20 cellular contexts compared by ENCODE assay signal in the genomic region with DNA sequence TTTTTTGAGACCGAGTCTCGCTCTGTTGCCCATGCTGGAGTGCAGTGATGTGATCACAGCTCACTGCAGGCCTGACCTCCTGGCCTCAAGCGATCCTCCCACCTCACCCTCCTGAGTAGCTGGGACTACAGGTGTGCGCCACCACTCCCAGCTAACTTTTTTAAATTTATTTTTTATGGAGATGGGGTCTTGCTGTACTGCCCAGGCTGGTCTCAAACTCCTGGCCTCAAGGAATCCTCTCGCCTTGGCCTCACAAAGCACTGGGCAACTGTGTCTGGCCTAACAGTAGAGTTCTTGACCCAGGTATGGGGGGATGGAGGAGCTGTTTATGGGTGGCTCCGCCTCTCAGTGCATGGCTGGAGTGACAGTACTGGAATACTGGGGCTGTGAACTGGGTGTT. TPM values are rescaled to one million over a fixed set of nuclear protein-coding genes. Genes with fewer than 3 reads are reported as not detected.
A peak's percentile ranks its signal among the peaks of the same experiment; 100 is the strongest.
DNase-seq lines count a peak whose midpoint lies in the region; ATAC-seq, FAIRE-seq and TF ChIP-seq lines count a peak whose summit lies in the region.
"Had no signal": no experiment of that assay in that cellular context is flagged by ENCODE, and none has a peak within 500 bp of the region (broad histone marks: within the 10 kb centered on the region; RNA-seq: fewer than 3 reads in every experiment).

No MANE protein-coding gene starts in this region.

- no peaks in the 10 kb centered on the region for H4K20me1 ChIP-seq in HepG2 (ENCODE audit: insufficient read depth, low read length)

- H3K4me1 ChIP-seq in HepG2 (ENCODE audit: insufficient read depth, low read length) (no peaks in the 10 kb centered on the region), right lobe of liver (peaks cover 0 to 6% (median 0%) of the 10 kb centered on the region in 4 donors), HEK293 (ENCODE audit: control insufficient read depth, insufficient read depth, low read length) (no peaks in the 10 kb centered on the region)
- H3K4me1 ChIP-seq: HAP-1 had no signal

- intact Hi-C loops in HepG2 (cut with micrococcal nuclease; ENCODE audit: unreplicated experiment) (no loop called here), right lobe of liver (cut with DNase I) (no loop called here)

- peaks cover 3% of the 10 kb centered on the region for H3K4me1 Mint-ChIP-seq in endothelial cell (ENCODE audit: unreplicated experiment)
- H3K4me1 Mint-ChIP-seq: CD8-positive, alpha-beta memory T cell; IgD-negative memory B cell had no signal

- no peaks in the 10 kb centered on the region for H3K79me2 ChIP-seq in HepG2 (ENCODE audit: insufficient read depth, low read length)

- POLR2A ChIA-PET in HepG2 (lab: Yijun Ruan, JAX) (no interaction called here), HEK293 (lab: Yijun Ruan, JAX) (interaction anchor here (0.5 kb wide), 1 partner anchor 79 kb away, joined by 4 read pairs; no protein-coding TSS in a partner anchor)

- no peak overlapping the region for H3K4me2 ChIP-seq in HepG2 (ENCODE audit: low read depth, low read length)

- peaks cover 54% of the 10 kb centered on the region for H3K36me3 Mint-ChIP-seq in endothelial cell (ENCODE audit: low read depth, unreplicated experiment)

- ATAC-seq in HepG2 (no peak), right lobe of liver (no peak), HG02759 (IDR thresholded peaks at IDR 0.05; ENCODE audit: unreplicated experiment) (no peak), HG03521 (IDR thresholded peaks at IDR 0.05; ENCODE audit: unreplicated experiment) (no peak)
- ATAC-seq: GM12878 had no signal

- no peak overlapping the region for H3K27ac Mint-ChIP-seq in endothelial cell (ENCODE audit: unreplicated experiment)
- H3K27ac Mint-ChIP-seq: IgD-negative memory B cell had no signal

- in situ Hi-C loops in HepG2 (cut with HindIII; ENCODE audit: extremely low pct_ligation_motif_present, low pct_unique_long_range_greater_than_20kb): no loop called here

- H3K27ac ChIP-seq in HepG2 (ENCODE audit: extremely low read length, insufficient read depth, low read length) (no peak overlapping the region), right lobe of liver (no peak overlapping the region), HEK293 (ENCODE audit: extremely low read depth, low read depth, low read length) (no peak overlapping the region)

- no peak for TF ChIP-seq CTCF in HepG2 (CRISPR knock-in tag; IDR thresholded peaks at IDR 0.05)
- no peak for TF ChIP-seq CTCF in right lobe of liver (IDR thresholded peaks at IDR 0.05)
- no peak for TF ChIP-seq CTCF in HEK293 (tag by site-specific recombination; IDR thresholded peaks at IDR 0.05)
- TF ChIP-seq CTCF in endothelial cell (IDR thresholded peaks at IDR 0.05; ENCODE audit: unreplicated experiment): no peak

- no peak for TF ChIP-seq RAD21 in HepG2 (CRISPR knock-in tag; IDR thresholded peaks at IDR 0.05)

- H3K36me3 ChIP-seq in HepG2 (replicated peaks in 1 of 2; ENCODE audit: control insufficient read depth in 1 of 2, insufficient read depth in 2 of 2, low read length in 2 of 2) (peaks cover 56 to 84% of the 10 kb centered on the region in 2 experiments; a peak in 4 of 5 replicates), right lobe of liver (peaks cover 0 to 50% (median 14%) of the 10 kb centered on the region in 4 donors), HEK293 (ENCODE audit: control insufficient read depth in 2 of 2, insufficient read depth in 1 of 2, low read length in 2 of 2) (peaks cover 4 to 99% of the 10 kb centered on the region in 2 experiments; a peak in 2 of 3 replicates)

- no peak for FAIRE-seq in HepG2 (lab: Jason Lieb, UNC)
- FAIRE-seq: GM12878, H1, HTR-8/SVneo had no signal

- H3K9me3 ChIP-seq in HepG2 (ENCODE audit: low read length) (no peaks in the 10 kb centered on the region), right lobe of liver (no peaks in the 10 kb centered on the region), HEK293 (ENCODE audit: control insufficient read depth, insufficient read depth, low read depth, low read length) (no peaks in the 10 kb centered on the region)
- H3K9me3 ChIP-seq: HAP-1 had no signal

- TF ChIP-seq POLR2A in HepG2 (IDR thresholded peaks at IDR 0.05; ENCODE audit: insufficient read depth in 1 of 2, low read depth in 2 of 2, low read length in 2 of 2): no peak
- TF ChIP-seq POLR2A in right lobe of liver (IDR thresholded peaks at IDR 0.05): no peak

- H2AFZ ChIP-seq in HepG2 (ENCODE audit: low read length): no peak overlapping the region

- H3K9me3 Mint-ChIP-seq in endothelial cell (ENCODE audit: unreplicated experiment): no peaks in the 10 kb centered on the region
- H3K9me3 Mint-ChIP-seq: CD4-positive, CD25-positive, alpha-beta regulatory T cell; CD8-positive, alpha-beta memory T cell; IgD-negative memory B cell had no signal

- BruUV-seq in HepG2 (replicated peaks; lab: Mats Ljungman, UMichigan): no TSS peak

- H3K4me3 Mint-ChIP-seq in endothelial cell (ENCODE audit: unreplicated experiment): peak overlapping the region; percentile 21
- H3K4me3 Mint-ChIP-seq: CD4-positive, CD25-positive, alpha-beta regulatory T cell; CD8-positive, alpha-beta memory T cell; IgD-negative memory B cell had no signal

- H3K27me3 ChIP-seq in HepG2 (ENCODE audit: control insufficient read depth in 1 of 2, insufficient read depth in 2 of 2, low read length in 2 of 2) (no peaks in the 10 kb centered on the region), right lobe of liver (no peaks in the 10 kb centered on the region)

- over 99% methylated on average over 6 of the region's 6 CpGs for WGBS in HepG2 (ENCODE audit: low lambda C conversion rate)
- 91% methylated on average over 6 of the region's 6 CpGs for WGBS in right lobe of liver (ENCODE audit: insufficient coverage, low coverage, low lambda C conversion rate, missing lambda C conversion rate)

- H3K4me3 ChIP-seq in HepG2 (replicated peaks in 1 of 3; ENCODE audit: insufficient read depth in 1 of 3, low read depth in 2 of 3, low read length in 3 of 3) (no peak overlapping the region), right lobe of liver (no peak overlapping the region), HEK293 (ENCODE audit: low read depth, low read length) (no peak overlapping the region)
- H3K4me3 ChIP-seq: GM12878, HAP-1 had no signal

- CTCF ChIA-PET in HepG2 (lab: Yijun Ruan, JAX; ENCODE audit: low intra/inter-chr PET ratio, low total read pairs): no interaction called here
- CTCF ChIA-PET in HEK293 (lab: Yijun Ruan, JAX): interaction anchor here (0.9 to 1.3 kb wide), 3 partner anchors 8 to 79 kb away, joined by 5 read pairs; no protein-coding TSS in a partner anchor

- H3K9ac ChIP-seq in HepG2 (ENCODE audit: insufficient read depth, low read depth, low read length): no peak overlapping the region

- DNase-seq in HepG2 (ENCODE audit: low spot score): no peak
- no peak for DNase-seq in right lobe of liver
- DNase-seq in endothelial cell (ENCODE audit: low spot score): no peak
- no peak for DNase-seq in OCI-M2 (lab: John Stamatoyannopoulos, UW; ENCODE audit: unreplicated experiment)
- DNase-seq: 8988T; CD4-positive, CD25-positive, alpha-beta regulatory T cell; CD8-positive, alpha-beta memory T cell; COR-L47; DMS 273 treated with DMSO at 0.1 percent for 48 hours; DMS53; DND-41; EL had no signal

- no peak for TF ChIP-seq EP300 in HepG2 (IDR thresholded peaks at IDR 0.05; ENCODE audit: low read depth in 2 of 2, low read length in 2 of 2)
- no peak for TF ChIP-seq EP300 in HepG2 (CRISPR knock-in tag; IDR thresholded peaks at IDR 0.05; ENCODE audit: borderline replicate concordance)

- H3K27me3 Mint-ChIP-seq in endothelial cell (ENCODE audit: unreplicated experiment): peaks cover 8% of the 10 kb centered on the region
- H3K27me3 Mint-ChIP-seq: CD4-positive, CD25-positive, alpha-beta regulatory T cell; CD8-positive, alpha-beta memory T cell; IgD-negative memory B cell had no signal

TF ChIP-seq in HepG2, 621 proteins besides CTCF, POLR2A, EP300 and RAD21:
- no peak for TF ChIP-seq HMG20A (CRISPR knock-in tag; IDR thresholded peaks at IDR 0.05; ENCODE audit: borderline replicate concordance)
- TF ChIP-seq ZFP62 (CRISPR knock-in tag; IDR thresholded peaks at IDR 0.05): no peak
- peak; percentile 29; the same call in 1 of the 2 replicates for TF ChIP-seq ZNF121 (CRISPR knock-in tag; IDR thresholded peaks at IDR 0.05)

TF ChIP-seq in HEK293, 187 proteins besides CTCF, POLR2A, EP300 and RAD21:
- TF ChIP-seq GLI2 (tag by site-specific recombination; IDR thresholded peaks at IDR 0.05; ENCODE audit: borderline replicate concordance, low read depth): no peak
- peak; percentile 84 for TF ChIP-seq ZNF121 (tag by site-specific recombination; IDR thresholded peaks at IDR 0.05)

RNA-seq across cellular contexts. Expression of a gene that starts 59.6 kb away (rescaled TPM):
- total RNA-seq in HepG2 (2016; rRNA removed; fragmentation: Illumina TruSeq; extraction: Trizol) (45.9 and 61.5 TPM in 2 replicates), right lobe of liver (10 to 100 TPM; 26.3 to 45.8 (median 27.7) TPM), endothelial cell (ENCODE audit: unreplicated experiment) (238 TPM)
- 13.7 and 14.9 TPM in 2 replicates for total RNA-seq in HepG2 (2016; cell fraction: cytosol; rRNA removed; fragmentation: Illumina TruSeq; extraction: Trizol; ENCODE audit: low read depth)
- total RNA-seq in HepG2 (2016; cell fraction: insoluble cytoplasmic fraction; rRNA removed; fragmentation: Illumina TruSeq; extraction: Trizol): 46.7 and 48.0 TPM in 2 replicates
- total RNA-seq in HepG2 (2016; cell fraction: membrane; rRNA removed; fragmentation: Illumina TruSeq; extraction: Trizol): 29.6 and 31.5 TPM in 2 replicates
- 40.2 and 49.1 TPM in 2 replicates for total RNA-seq in HepG2 (2016; cell fraction: nucleus; rRNA removed; fragmentation: Illumina TruSeq; extraction: Trizol)
- 25.4 and 28.7 TPM in 2 replicates for polyA plus RNA-seq in HepG2 (2011; rRNA removed)
- 17.4 and 25.0 TPM in 2 replicates for polyA plus RNA-seq in HepG2 (2011; cell fraction: cytosol; rRNA removed)
- polyA plus RNA-seq in HepG2 (2011; cell fraction: nucleus; rRNA removed): 76.1 and 88.8 TPM in 2 replicates
- polyA plus RNA-seq in HepG2 (2012): 42.7 and 48.1 TPM in 2 replicates
- polyA plus RNA-seq in HepG2 (2016; cell fraction: cytosol; fragmentation: Illumina TruSeq; extraction: Trizol; ENCODE audit: low read depth): 7.8 and 9.0 TPM in 2 replicates
- 65.5 and 92.2 TPM in 2 replicates for polyA plus RNA-seq in HepG2 (2016; cell fraction: insoluble cytoplasmic fraction; fragmentation: Illumina TruSeq; extraction: Trizol; ENCODE audit: low read depth)
- polyA plus RNA-seq in HepG2 (2016; cell fraction: membrane; fragmentation: Illumina TruSeq; extraction: Trizol; ENCODE audit: low read depth): 20.1 and 25.6 TPM in 2 replicates
- polyA plus RNA-seq in HepG2 (2016; cell fraction: nucleus; fragmentation: Illumina TruSeq; extraction: Trizol; ENCODE audit: insufficient read depth, low read depth): 103 and 106 TPM in 2 replicates
- polyA minus RNA-seq in HepG2 (2011; rRNA and poly(A)+ RNA removed; ENCODE audit: low replicate concordance): 91.5 and 97.2 TPM in 2 replicates
- polyA minus RNA-seq in HepG2 (2011; cell fraction: cytosol; rRNA and poly(A)+ RNA removed): 47.5 and 47.9 TPM in 2 replicates
- polyA minus RNA-seq in HepG2 (2011; cell fraction: nucleus; rRNA and poly(A)+ RNA removed): 41.6 and 43.3 TPM in 2 replicates
